In the genomic region with DNA sequence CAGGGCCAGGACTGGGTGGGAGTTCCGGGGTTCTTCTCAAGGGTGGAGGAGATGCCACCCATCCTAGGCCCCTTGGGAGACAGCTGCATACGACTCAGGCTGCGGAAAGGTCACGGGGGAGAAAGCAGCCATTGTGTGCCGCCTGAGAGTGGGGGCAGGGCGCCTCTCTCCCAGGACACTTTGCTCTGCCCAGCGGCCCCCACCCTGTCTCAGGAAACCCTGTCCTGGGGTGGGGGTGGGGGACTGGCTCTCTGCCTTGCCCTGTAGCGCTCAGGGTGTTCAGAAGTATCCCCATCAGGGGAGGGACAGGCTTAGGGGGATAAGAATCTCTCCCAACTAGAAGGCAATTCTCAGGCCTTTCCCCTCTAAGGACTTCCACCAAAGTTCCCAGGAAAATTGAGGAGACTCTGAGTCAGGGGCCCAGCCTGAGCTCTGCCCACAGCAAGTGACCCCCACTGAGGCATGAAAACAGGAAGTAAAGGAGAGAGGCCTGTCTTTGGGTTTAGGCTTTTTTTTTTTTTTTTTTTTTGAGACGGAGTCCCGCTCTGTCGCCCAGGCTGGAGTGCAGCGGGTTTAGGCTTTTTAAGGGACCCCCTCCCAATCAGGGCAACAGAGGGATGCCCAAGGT, we compare ENCODE assay signal across 9 cellular contexts. TPM values are rescaled to one million over a fixed set of nuclear protein-coding genes. Genes with fewer than 3 reads are reported as not detected.
A peak's percentile ranks its signal among the peaks of the same experiment; 100 is the strongest.
DNase-seq lines count a peak whose midpoint lies in the region; TF ChIP-seq lines count a peak whose summit lies in the region.
"Had no signal": no experiment of that assay in that cellular context is flagged by ENCODE, and none has a peak within 500 bp of the region (broad histone marks: within the 10 kb centered on the region; RNA-seq: fewer than 3 reads in every experiment).

No MANE protein-coding gene starts in this region.

- WGBS in mammary epithelial cell (ENCODE audit: low coverage, missing lambda C conversion rate) = 72% methylated on average over 5 of the region's 12 CpGs
- whole genome bisulfite sequencing in mesenchymal stem cell = 64% methylated on average over 12 of the region's 12 CpGs

- H2BK5ac ChIP-seq in mesenchymal stem cell (ENCODE audit: low read depth, low read length, poor library complexity, severe bottlenecking) = no peak overlapping the region

- no TSS peak for BruUV-seq in MCF 10A (replicated peaks; lab: Mats Ljungman, UMichigan)
- no TSS peak for BruUV-seq in mammary epithelial cell (replicated peaks; lab: Mats Ljungman, UMichigan)

- no peaks in the 10 kb centered on the region for H3F3A ChIP-seq in MM.1S (ENCODE audit: insufficient read depth, low read length)

- no peaks in the 10 kb centered on the region for H3K9me3 Mint-ChIP-seq in MCF 10A (ENCODE audit: unreplicated experiment)

- H3K36me3 Mint-ChIP-seq in MCF 10A (ENCODE audit: insufficient read depth, unreplicated experiment) = peaks cover 24% of the 10 kb centered on the region

- H3K9me2 ChIP-seq in MM.1S (replicated peaks; ENCODE audit: insufficient read depth, low read length) = no peaks in the 10 kb centered on the region

- H3K27me3 Mint-ChIP-seq in MCF 10A (ENCODE audit: insufficient read depth, unreplicated experiment) = no peaks in the 10 kb centered on the region

- no peak for TF ChIP-seq POLR2A in vagina (IDR thresholded peaks at IDR 0.05)
- TF ChIP-seq POLR2A in Peyer's patch (IDR thresholded peaks at IDR 0.05) = no peak

- H3K4me1 ChIP-seq in mammary epithelial cell (ENCODE audit: insufficient read depth, low read length) (peaks cover 76% of the 10 kb centered on the region), mesenchymal stem cell (ENCODE audit: control insufficient read depth, insufficient read depth, low read depth, low read length) (peaks cover 43% of the 10 kb centered on the region), vagina (peaks cover 72% of the 10 kb centered on the region), MM.1S (ENCODE audit: low read length) (peaks cover 15% of the 10 kb centered on the region; the same call in 1 of the 2 replicates), Peyer's patch (peaks cover 0 to 19% (median 14%) of the 10 kb centered on the region in 4 donors)

- intact Hi-C loops in MCF 10A (cut with micrococcal nuclease) (loop anchor here (5.0 kb wide), 1 partner anchor 508 kb away; no protein-coding TSS in a partner anchor), mammary epithelial cell (cut with micrococcal nuclease) (loop anchor here (5.0 to 10.0 kb wide), 5 partner anchors 178 to 508 kb away; no protein-coding TSS in a partner anchor), vagina (cut with DNase I) (loop anchor here (5.0 to 10.0 kb wide), 2 partner anchors 33 to 350 kb away; a partner anchor contains a TSS)

- H2BK12ac ChIP-seq in mesenchymal stem cell (ENCODE audit: low read length in 2 of 2) = no peak overlapping the region

- peak overlapping the region in 1 of 2 experiments; percentile 52 for H3K23ac ChIP-seq in mesenchymal stem cell (ENCODE audit: low read length in 2 of 2)

- H3K4me1 Mint-ChIP-seq in MCF 10A (ENCODE audit: insufficient read depth, unreplicated experiment) = peaks cover 40% of the 10 kb centered on the region

- peak overlapping the region; percentile 56 for H4K8ac ChIP-seq in mesenchymal stem cell (ENCODE audit: low read length)

- no peak overlapping the region for H3K4ac ChIP-seq in mesenchymal stem cell (ENCODE audit: low read depth in 1 of 2, low read length in 2 of 2)

- H4K20me1 ChIP-seq in mammary epithelial cell (ENCODE audit: insufficient read depth, low read length) (no peaks in the 10 kb centered on the region), MM.1S (ENCODE audit: insufficient read depth, low read length) (no peaks in the 10 kb centered on the region)

- peak overlapping the region; percentile 10 for H2AK5ac ChIP-seq in mesenchymal stem cell (ENCODE audit: low read length, severe bottlenecking)

- H3K9me3 ChIP-seq in mammary epithelial cell (replicated peaks; ENCODE audit: insufficient read depth, low read length) (no peaks in the 10 kb centered on the region), mesenchymal stem cell (ENCODE audit: control insufficient read depth, low read length) (no peaks in the 10 kb centered on the region), vagina (no peaks in the 10 kb centered on the region), MM.1S (replicated peaks; ENCODE audit: insufficient read depth, low read length) (no peaks in the 10 kb centered on the region), Peyer's patch (no peaks in the 10 kb centered on the region)

- in situ Hi-C loops in mammary epithelial cell (cut with MboI; ENCODE audit: low sequenced_read_pairs in 2 of 2) = no loop called here

- H2AFZ ChIP-seq in mammary epithelial cell (ENCODE audit: low read depth, low read length) (no peak overlapping the region), mesenchymal stem cell (ENCODE audit: low read depth, low read length) (no peak overlapping the region), MM.1S (ENCODE audit: low read length) (no peak overlapping the region)

- no peak overlapping the region for H3K4me3 ChIP-seq in mammary epithelial cell (replicated peaks in 1 of 3; ENCODE audit: insufficient read depth in 1 of 3, low read depth in 2 of 3, low read length in 3 of 3)
- H3K4me3 ChIP-seq in mesenchymal stem cell (ENCODE audit: insufficient read depth in 1 of 2, low read depth in 1 of 2, low read length in 2 of 2) = no peak overlapping the region
- H3K4me3 ChIP-seq in vagina = peak overlapping the region in 1 of 2 donors; percentile 16
- no peak overlapping the region for H3K4me3 ChIP-seq in MM.1S (ENCODE audit: low read length)
- no peak overlapping the region for H3K4me3 ChIP-seq in Peyer's patch

- H3K4me2 ChIP-seq in mammary epithelial cell (ENCODE audit: insufficient read depth, low read depth, low read length) (no peak overlapping the region), mesenchymal stem cell (ENCODE audit: low read length, poor library complexity, severe bottlenecking) (peak overlapping the region; percentile 11), MM.1S (ENCODE audit: low read depth, low read length) (no peak overlapping the region)

- no peaks in the 10 kb centered on the region for H3K27me3 ChIP-seq in mammary epithelial cell (ENCODE audit: insufficient read depth, low read length)
- no peaks in the 10 kb centered on the region for H3K27me3 ChIP-seq in mesenchymal stem cell (ENCODE audit: control insufficient read depth in 1 of 2, insufficient read depth in 1 of 2, low read length in 2 of 2)
- H3K27me3 ChIP-seq in vagina = no peaks in the 10 kb centered on the region
- no peaks in the 10 kb centered on the region for H3K27me3 ChIP-seq in MM.1S (replicated peaks; ENCODE audit: insufficient read depth, low read length)
- no peaks in the 10 kb centered on the region for H3K27me3 ChIP-seq in Peyer's patch
- H3K27me3 ChIP-seq: foreskin keratinocyte had no signal

- no peak overlapping the region for H4K91ac ChIP-seq in mesenchymal stem cell (ENCODE audit: low read length)

- peaks cover 81% of the 10 kb centered on the region for H3K79me2 ChIP-seq in mammary epithelial cell (ENCODE audit: insufficient read depth, low read length)
- peaks cover 57% of the 10 kb centered on the region for H3K79me2 ChIP-seq in MM.1S (ENCODE audit: low read length)

- peak overlapping the region; percentile 84 for H3K27ac Mint-ChIP-seq in MCF 10A (ENCODE audit: low read depth, unreplicated experiment)

- no peak overlapping the region for H3K14ac ChIP-seq in mesenchymal stem cell (ENCODE audit: low read length in 2 of 2)

- POLR2A ChIA-PET in MCF 10A (lab: Yijun Ruan, JAX) = interaction anchor here (1.1 to 4.4 kb wide), 3 partner anchors 7 to 17 kb away, joined by 4 to 81 read pairs (median 6); a partner anchor contains a TSS

- no peak overlapping the region for H2BK15ac ChIP-seq in mesenchymal stem cell (ENCODE audit: low read depth, poor library complexity, severe bottlenecking)

- DNase-seq in MCF 10A (ENCODE audit: unreplicated experiment) (no peak), mammary epithelial cell (no peak), caudate nucleus (lab: John Stamatoyannopoulos, UW) (peak in 53 of 61 donors; percentile 33 to 88 (median 71)), mesenchymal stem cell (no peak), vagina (ENCODE audit: extremely low spot score in 2 of 2) (no peak), NCI-H446 (lab: John Stamatoyannopoulos, UW) (no peak), MM.1S (no peak), Peyer's patch (no peak)

- H3K9ac ChIP-seq in mammary epithelial cell (ENCODE audit: insufficient read depth, low read length) = no peak overlapping the region
- H3K9ac ChIP-seq in mesenchymal stem cell (ENCODE audit: low read length) = no peak overlapping the region
- H3K9ac ChIP-seq in MM.1S (ENCODE audit: low read length) = no peak overlapping the region

- dilution Hi-C loops in mammary epithelial cell (cut with HindIII; ENCODE audit: low sequenced_read_pairs) = no loop called here

- H3K4me3 Mint-ChIP-seq in MCF 10A (ENCODE audit: unreplicated experiment) = no peak overlapping the region

- H3K18ac ChIP-seq in mesenchymal stem cell (ENCODE audit: low read depth in 1 of 2, low read length in 2 of 2) = peak overlapping the region; percentile 18 to 45

- CTCF ChIA-PET in MCF 10A (lab: Yijun Ruan, JAX) (interaction anchor here (0.6 to 6.8 kb wide), 5 partner anchors 7 to 437 kb away, joined by 3 to 89 read pairs (median 4); a partner anchor contains a TSS), mammary epithelial cell (lab: Charles Lee; ENCODE audit: low non-redundant PET) (interaction anchor here (0.8 kb wide), 1 partner anchor 32 kb away, joined by 4 read pairs; no protein-coding TSS in a partner anchor)

- no peak overlapping the region for H3K27ac ChIP-seq in mammary epithelial cell (ENCODE audit: insufficient read depth, low read depth, low read length)
- peak overlapping the region; percentile 95 for H3K27ac ChIP-seq in caudate nucleus (ENCODE audit: low read depth, low read length)
- peak overlapping the region; percentile 12 for H3K27ac ChIP-seq in mesenchymal stem cell (ENCODE audit: low read length, poor library complexity, severe bottlenecking)
- H3K27ac ChIP-seq in vagina = peak overlapping the region; percentile 61
- no peak overlapping the region for H3K27ac ChIP-seq in MM.1S (ENCODE audit: low read length)
- H3K27ac ChIP-seq in Peyer's patch = peak overlapping the region in 2 of 4 donors; percentile 38 to 48
- H3K27ac ChIP-seq: foreskin keratinocyte had no signal

- H3K79me1 ChIP-seq in mesenchymal stem cell (replicated peaks; ENCODE audit: low read length, poor library complexity, severe bottlenecking) = peaks cover 26% of the 10 kb centered on the region

- TF ChIP-seq CTCF in MCF 10A (IDR thresholded peaks at IDR 0.05; ENCODE audit: unreplicated experiment) = no peak
- no peak for TF ChIP-seq CTCF in mammary epithelial cell (conservative IDR thresholded peaks at IDR 0.05 in 1 of 2, IDR thresholded peaks at IDR 0.05 in 1 of 2; ENCODE audit: extremely low read depth in 1 of 2, insufficient read depth in 1 of 2, low read depth in 1 of 2, low read length in 2 of 2)
- TF ChIP-seq CTCF in vagina (IDR thresholded peaks at IDR 0.05) = no peak
- no peak for TF ChIP-seq CTCF in MM.1S (IDR thresholded peaks at IDR 0.05; ENCODE audit: low read length)
- TF ChIP-seq CTCF in Peyer's patch (IDR thresholded peaks at IDR 0.05) = no peak

- no peak overlapping the region for H2BK120ac ChIP-seq in mesenchymal stem cell (ENCODE audit: low read depth, low read length)

- H3K36me3 ChIP-seq in mammary epithelial cell (ENCODE audit: insufficient read depth, low read length) = peaks cover 7% of the 10 kb centered on the region
- H3K36me3 ChIP-seq in mesenchymal stem cell (ENCODE audit: control insufficient read depth in 1 of 2, insufficient read depth in 2 of 2, low read depth in 1 of 2, low read length in 2 of 2) = peaks cover 32 to 39% of the 10 kb centered on the region in 2 experiments
- H3K36me3 ChIP-seq in vagina = peaks cover 0 to 9% of the 10 kb centered on the region in 2 donors
- no peaks in the 10 kb centered on the region for H3K36me3 ChIP-seq in MM.1S (replicated peaks; ENCODE audit: insufficient read depth, low read length)
- peaks cover 0 to 24% (median 0%) of the 10 kb centered on the region in 3 donors for H3K36me3 ChIP-seq in Peyer's patch

RNA-seq across cellular contexts. Expression of a gene that starts 4.9 kb away (rescaled TPM):
- total RNA-seq in MCF 10A (2022) = 49.0 and 52.6 TPM in 2 replicates
- 10 to 100 TPM; 41.8 to 83.4 TPM for total RNA-seq in mammary epithelial cell
- polyA plus RNA-seq in mammary epithelial cell = 52.2 TPM
- 112 TPM for polyA minus RNA-seq in mammary epithelial cell
- 29.2 TPM for polyA plus RNA-seq in mesenchymal stem cell (2013, experiment 1 of 2)
- 28.5 TPM for polyA plus RNA-seq in mesenchymal stem cell (2013, experiment 2 of 2)
- 39.8 TPM for total RNA-seq in vagina
- 10 to 100 TPM; 31.9 to 66.7 (median 52.6) TPM for total RNA-seq in Peyer's patch

RNA-seq across cellular contexts. Expression of a gene that starts 8.4 kb away (rescaled TPM):
- total RNA-seq in MCF 10A (2022) = 14.4 and 17.9 TPM in 2 replicates
- total RNA-seq in mammary epithelial cell = 10 to 100 TPM; 10.0 to 18.6 TPM
- polyA plus RNA-seq in mammary epithelial cell = 8.5 TPM
- polyA minus RNA-seq in mammary epithelial cell = 11.4 TPM
- polyA plus RNA-seq in mesenchymal stem cell (2013, experiment 1 of 2) = 3.6 TPM
- polyA plus RNA-seq in mesenchymal stem cell (2013, experiment 2 of 2) = 2.7 TPM
- total RNA-seq in vagina = 7.9 TPM
- 10 to 100 TPM in 1 of 4 donors, 1 to 10 TPM in 3; 4.2 to 14.9 (median 8.3) TPM for total RNA-seq in Peyer's patch

RNA-seq across cellular contexts. Expression of a gene that starts 16.1 kb away (rescaled TPM):
- total RNA-seq in MCF 10A (2022) (29.6 and 34.5 TPM in 2 replicates), mammary epithelial cell (10 to 100 TPM; 26.5 to 31.8 TPM), vagina (61.1 TPM), Peyer's patch (100 to 1,000 TPM in 2 of 4 donors, 10 to 100 TPM in 2; 86.6 to 204 (median 139) TPM)
- polyA plus RNA-seq in mammary epithelial cell = 19.5 TPM
- 2.7 TPM for polyA minus RNA-seq in mammary epithelial cell
- 23.6 TPM for polyA plus RNA-seq in mesenchymal stem cell (2013, experiment 1 of 2)
- polyA plus RNA-seq in mesenchymal stem cell (2013, experiment 2 of 2) = 23.8 TPM

RNA-seq across cellular contexts. Expression of a gene that starts 17.7 kb away (rescaled TPM):
- 2.8 and 4.9 TPM in 2 replicates for total RNA-seq in MCF 10A (2022)
- 1 to 10 TPM; 4.5 to 7.7 TPM for total RNA-seq in mammary epithelial cell
- polyA plus RNA-seq in mammary epithelial cell = 5.8 TPM
- polyA minus RNA-seq in mammary epithelial cell = 11.5 TPM
- 5.5 TPM for polyA plus RNA-seq in mesenchymal stem cell (2013, experiment 1 of 2)
- 5.2 TPM for polyA plus RNA-seq in mesenchymal stem cell (2013, experiment 2 of 2)
- 13.3 TPM for total RNA-seq in vagina
- total RNA-seq in Peyer's patch = 10 to 100 TPM; 19.0 to 41.2 (median 32.2) TPM

RNA-seq across cellular contexts. Expression of a gene that starts 38.1 kb away (rescaled TPM):
- total RNA-seq in MCF 10A (2022) (1.4 and 1.6 TPM in 2 replicates), mammary epithelial cell (1 to 10 TPM; 6.3 to 9.8 TPM), vagina (23.6 TPM), Peyer's patch (10 to 100 TPM in 3 of 4 donors, 1 to 10 TPM in 1; 4.0 to 28.9 (median 19.9) TPM)
- polyA plus RNA-seq in mammary epithelial cell = 4.0 TPM
- 8.9 TPM for polyA minus RNA-seq in mammary epithelial cell
- 2.9 TPM for polyA plus RNA-seq in mesenchymal stem cell (2013, experiment 1 of 2)
- 2.5 TPM for polyA plus RNA-seq in mesenchymal stem cell (2013, experiment 2 of 2)

Comparison
In these comparisons a context has a peak if more than half of its experiments do, and no peak if none do; other contexts are left out.
1. DNase-seq: peak in caudate nucleus (53 of 61); none in MCF 10A (single experiment), mammary epithelial cell (single experiment), mesenchymal stem cell (single experiment), vagina (0 of 2), NCI-H446 (0 of 2), MM.1S (single experiment) and Peyer's patch (0 of 3).
2. H3K27ac ChIP-seq: peak in caudate nucleus (single experiment), mesenchymal stem cell (single experiment) and vagina (single experiment); none in mammary epithelial cell (single experiment) and MM.1S (single experiment).